Comparison of ENCODE assay signal across 17 cellular contexts in the genomic region with DNA sequence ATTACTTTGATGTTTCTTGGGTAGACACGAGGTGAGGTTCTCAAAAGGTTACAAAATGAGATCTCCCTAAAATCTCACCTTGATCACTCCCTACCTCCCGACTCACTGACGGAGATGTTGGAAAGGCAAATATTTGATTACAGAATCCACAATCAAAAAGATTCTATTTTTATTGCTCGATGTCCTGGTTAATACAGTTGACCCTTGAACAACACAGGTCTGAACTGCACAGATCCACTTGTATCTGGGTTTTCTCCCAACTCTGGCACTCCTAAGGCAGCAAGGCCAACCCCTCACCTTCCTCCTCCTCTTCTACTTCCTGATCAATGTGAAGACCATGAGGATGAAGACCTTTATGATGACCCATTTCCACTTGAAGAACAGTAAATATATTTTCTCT.
DNase-seq lines count a peak whose midpoint lies in the region; ATAC-seq and TF ChIP-seq lines count a peak whose summit lies in the region.
"Had no signal": no experiment of that assay in that cellular context is flagged by ENCODE, and none has a peak within 500 bp of the region (broad histone marks: within the 10 kb centered on the region; RNA-seq: fewer than 3 reads in every experiment).

No MANE protein-coding gene starts in this region.

- H3K9ac ChIP-seq in colonic mucosa (ENCODE audit: low read depth in 2 of 2, low read length in 2 of 2), result no peak overlapping the region

- H3K36me3 Mint-ChIP-seq in activated naive CD4-positive, alpha-beta T cell treated with anti-CD3 and anti-CD28 coated beads, Interleukin-2, amount 50 U/mL, for 24 hours, result peaks cover 14% of the 10 kb centered on the region
- H3K36me3 Mint-ChIP-seq in naive thymus-derived CD8-positive, alpha-beta T cell, result peaks cover 0 to 81% (median 15%) of the 10 kb centered on the region in 3 donors

- peaks cover 4% of the 10 kb centered on the region for H3K4me1 Mint-ChIP-seq in activated naive CD4-positive, alpha-beta T cell treated with anti-CD3 and anti-CD28 coated beads, Interleukin-2, amount 50 U/mL, for 24 hours
- H3K4me1 Mint-ChIP-seq in naive thymus-derived CD8-positive, alpha-beta T cell, result peaks cover 0 to 6% (median 2%) of the 10 kb centered on the region in 4 donors

- H3K27ac Mint-ChIP-seq in activated naive CD4-positive, alpha-beta T cell treated with anti-CD3 and anti-CD28 coated beads, Interleukin-2, amount 50 U/mL, for 24 hours, result peak overlapping the region; percentile 46
- peak overlapping the region in 1 of 10 donors; percentile 54 for H3K27ac Mint-ChIP-seq in naive thymus-derived CD8-positive, alpha-beta T cell
- H3K27ac Mint-ChIP-seq: B cell, HFFc6 had no signal

- H3K4me1 ChIP-seq in colonic mucosa (no peaks in the 10 kb centered on the region), mucosa of descending colon (ENCODE audit: low read depth) (peaks cover 5% of the 10 kb centered on the region)

- no peaks in the 10 kb centered on the region for H3K27me3 Mint-ChIP-seq in activated naive CD4-positive, alpha-beta T cell treated with anti-CD3 and anti-CD28 coated beads, Interleukin-2, amount 50 U/mL, for 24 hours
- no peaks in the 10 kb centered on the region for H3K27me3 Mint-ChIP-seq in naive thymus-derived CD8-positive, alpha-beta T cell
- H3K27me3 Mint-ChIP-seq: B cell; CD4-positive, CD25-positive, alpha-beta regulatory T cell had no signal

- H3K27ac ChIP-seq in colonic mucosa, result peak overlapping the region; percentile 48

- H3K27me3 ChIP-seq in colonic mucosa, result no peaks in the 10 kb centered on the region

- no peaks in the 10 kb centered on the region for H3K36me3 ChIP-seq in colonic mucosa
- H3K36me3 ChIP-seq in mucosa of descending colon (ENCODE audit: low read depth), result no peaks in the 10 kb centered on the region

- no peak overlapping the region for H3K4me3 ChIP-seq in colonic mucosa
- no peak overlapping the region for H3K4me3 ChIP-seq in mucosa of descending colon
- H3K4me3 ChIP-seq: GM12878 had no signal

- POLR2A ChIA-PET in naive thymus-derived CD8-positive, alpha-beta T cell (lab: Charles Lee), result no interaction called here

- ATAC-seq in mucosa of descending colon (peak; percentile 81), HG03439 (IDR thresholded peaks at IDR 0.05; ENCODE audit: unreplicated experiment) (no peak)
- no peak for ATAC-seq in naive thymus-derived CD8-positive, alpha-beta T cell
- ATAC-seq: GM12878 had no signal

- H3K9me3 ChIP-seq in colonic mucosa (no peaks in the 10 kb centered on the region), mucosa of descending colon (no peaks in the 10 kb centered on the region)

- TF ChIP-seq CTCF in colonic mucosa (IDR thresholded peaks at IDR 0.05), result no peak
- TF ChIP-seq CTCF in mucosa of descending colon (IDR thresholded peaks at IDR 0.05), result no peak

- H3K4me3 Mint-ChIP-seq in activated naive CD4-positive, alpha-beta T cell treated with anti-CD3 and anti-CD28 coated beads, Interleukin-2, amount 50 U/mL, for 24 hours, result no peak overlapping the region
- no peak overlapping the region for H3K4me3 Mint-ChIP-seq in naive thymus-derived CD8-positive, alpha-beta T cell
- H3K4me3 Mint-ChIP-seq: B cell; CD4-positive, CD25-positive, alpha-beta regulatory T cell; HFFc6 had no signal

- no peak for DNase-seq in activated naive CD4-positive, alpha-beta T cell treated with Interleukin-2 at 50 U/mL for 16 hours
- peak; percentile 57 for DNase-seq in OCI-M1 (lab: John Stamatoyannopoulos, UW)
- peak; percentile 58 for DNase-seq in colonic mucosa
- peak in 1 of 3 donors; percentile 25 for DNase-seq in mucosa of descending colon
- no peak for DNase-seq in COLO668 (lab: John Stamatoyannopoulos, UW; ENCODE audit: unreplicated experiment)
- no peak for DNase-seq in naive thymus-derived CD8-positive, alpha-beta T cell
- DNase-seq: 8988T; CD4-positive, CD25-positive, alpha-beta regulatory T cell; H7; HFFc6; NCI-H1417 treated with DMSO at 0.1 percent for 48 hours; NCI-H1930; NCI-H524 had no signal

- no peaks in the 10 kb centered on the region for H3K9me3 Mint-ChIP-seq in activated naive CD4-positive, alpha-beta T cell treated with anti-CD3 and anti-CD28 coated beads, Interleukin-2, amount 50 U/mL, for 24 hours
- H3K9me3 Mint-ChIP-seq in naive thymus-derived CD8-positive, alpha-beta T cell, result no peaks in the 10 kb centered on the region
- H3K9me3 Mint-ChIP-seq: CD4-positive, CD25-positive, alpha-beta regulatory T cell; HFFc6 had no signal

- intact Hi-C loops in colonic mucosa (cut with DNase I) (no loop called here), mucosa of descending colon (cut with DNase I, micrococcal nuclease) (no loop called here)

Comparison
In these comparisons a context has a peak if more than half of its experiments do, and no peak if none do; other contexts are left out.
1. DNase-seq: peak in OCI-M1 (single experiment) and colonic mucosa (single experiment); none in activated naive CD4-positive, alpha-beta T cell treated with Interleukin-2 at 50 U/mL for 16 hours (single experiment), COLO668 (single experiment) and naive thymus-derived CD8-positive, alpha-beta T cell (0 of 10).